Comparison of ENCODE assay signal across 33 cellular contexts in the genomic region with DNA sequence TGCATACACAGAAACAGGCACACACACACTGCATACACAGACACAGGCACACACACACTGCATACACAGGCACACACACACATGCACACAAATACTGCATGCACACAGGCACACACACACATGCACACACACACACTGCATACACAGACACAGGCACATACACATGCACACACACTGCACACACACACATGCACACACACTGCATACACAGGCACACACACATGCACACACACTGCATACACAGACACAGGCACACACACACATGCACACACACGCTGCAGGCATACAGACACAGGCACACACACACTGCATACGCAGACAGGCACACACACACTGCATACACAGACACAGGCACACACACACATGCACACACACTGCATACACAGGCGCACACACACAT.
"Had no signal": no experiment of that assay in that cellular context is flagged by ENCODE, and none has a peak within 500 bp of the region (broad histone marks: within the 10 kb centered on the region; RNA-seq: fewer than 3 reads in every experiment).

No MANE protein-coding gene starts in this region.

- H3K27me3 Mint-ChIP-seq: activated CD4-positive, alpha-beta memory T cell treated with anti-CD3 and anti-CD28 coated beads for 36 hours; activated T-helper 17 cell treated with anti-CD3 and anti-CD28 coated beads, Interleukin-2, amount 50 U/mL, for 72 hours; effector memory CD8-positive, alpha-beta T cell; stimulated activated naive CD8-positive, alpha-beta T cell treated with anti-CD3 and anti-CD28 coated beads, Interleukin-15, Interleukin-2, amounts not matched to agents 100 ng/mL and 50 ng/mL, for 24 hours; type B pancreatic cell had no signal

- H3K27me3 ChIP-seq: adrenal gland, brain microvascular endothelial cell, gastrocnemius medialis, pancreas, sigmoid colon, uterus had no signal

- H3K4me3 ChIP-seq: adrenal gland, gastrocnemius medialis, pancreas, prostate gland, sigmoid colon, thoracic aorta, uterus had no signal

- DNase-seq: activated CD4-positive, alpha-beta memory T cell treated with anti-CD3 and anti-CD28 coated beads for 36 hours; activated CD4-positive, alpha-beta T cell treated with anti-CD3 and anti-CD28 coated beads for 48 hours; activated CD8-positive, alpha-beta memory T cell treated with anti-CD3 and anti-CD28 coated beads, Interleukin-2, amount 50 U/mL, for 4 hours; activated gamma-delta T cell treated with Interleukin-2 at 50 U/mL for 16 hours; activated T-cell treated with anti-CD3 and anti-CD28 coated beads, Interleukin-2, amount 50 U/mL, for 1 hour; adrenal gland; brain microvascular endothelial cell; caudate nucleus; cortex of kidney; effector memory CD8-positive, alpha-beta T cell; erythroblast; gastrocnemius medialis; glutamatergic neuron; islet precursor cell; left ventricle myocardium superior; nephron progenitor cell; nucleus accumbens; retina; sigmoid colon; small intestine; stimulated activated CD4-positive, alpha-beta T cell treated with anti-CD3 and anti-CD28 coated beads, Interleukin-4, amount 100 ng/mL, for 24 hours; uterus had no signal

- H3K9me3 ChIP-seq: adrenal gland, gastrocnemius medialis, pancreas, prostate gland, sigmoid colon, thoracic aorta, uterus had no signal

- H3K27ac Mint-ChIP-seq: activated CD4-positive, alpha-beta memory T cell treated with anti-CD3 and anti-CD28 coated beads for 36 hours; activated naive CD4-positive, alpha-beta T cell treated with anti-CD3 and anti-CD28 coated beads, Interleukin-2, amount 50 U/mL, for 72 hours; activated T-helper 17 cell treated with anti-CD3 and anti-CD28 coated beads, Interleukin-2, amount 50 U/mL, for 72 hours; effector memory CD8-positive, alpha-beta T cell; stimulated activated effector memory CD8-positive, alpha-beta T cell treated with anti-CD3 and anti-CD28 coated beads, Interleukin-12 subunit alpha, Interleukin-12 subunit beta, amount 100 ng/mL, for 72 hours; stimulated activated naive CD8-positive, alpha-beta T cell treated with anti-CD3 and anti-CD28 coated beads, Interleukin-15, Interleukin-2, amounts not matched to agents 100 ng/mL and 50 ng/mL, for 24 hours had no signal

- H3K9me3 Mint-ChIP-seq: activated CD4-positive, alpha-beta memory T cell treated with anti-CD3 and anti-CD28 coated beads for 36 hours; activated naive CD4-positive, alpha-beta T cell treated with anti-CD3 and anti-CD28 coated beads, Interleukin-2, amount 50 U/mL, for 72 hours; activated T-helper 17 cell treated with anti-CD3 and anti-CD28 coated beads, Interleukin-2, amount 50 U/mL, for 72 hours; effector memory CD8-positive, alpha-beta T cell; nephron progenitor cell; stimulated activated effector memory CD8-positive, alpha-beta T cell treated with anti-CD3 and anti-CD28 coated beads, Interleukin-12 subunit alpha, Interleukin-12 subunit beta, amount 100 ng/mL, for 72 hours; stimulated activated naive CD8-positive, alpha-beta T cell treated with anti-CD3 and anti-CD28 coated beads, Interleukin-15, Interleukin-2, amounts not matched to agents 100 ng/mL and 50 ng/mL, for 24 hours; type B pancreatic cell had no signal

- H3K27ac ChIP-seq: adrenal gland, brain microvascular endothelial cell, gastrocnemius medialis, pancreas, prostate gland, sigmoid colon, thoracic aorta, uterus, VCaP had no signal

- H3K36me3 ChIP-seq: uterus had no signal

- ATAC-seq: activated CD4-positive, CD25-positive, alpha-beta regulatory T cell treated with anti-CD3 and anti-CD28 coated beads, Interleukin-2, amount 50 U/mL, for 24 hours; activated naive CD4-positive, alpha-beta T cell treated with anti-CD3 and anti-CD28 coated beads, Interleukin-2, amount 50 U/mL, for 72 hours; activated T-helper 17 cell treated with anti-CD3 and anti-CD28 coated beads, Interleukin-2, amount 50 U/mL, for 72 hours; effector memory CD8-positive, alpha-beta T cell; gastrocnemius medialis; left ventricle myocardium superior; pancreas; stimulated activated effector memory CD8-positive, alpha-beta T cell treated with anti-CD3 and anti-CD28 coated beads, Interleukin-12 subunit alpha, Interleukin-12 subunit beta, amount 100 ng/mL, for 72 hours had no signal

- FAIRE-seq: astrocyte, pancreas, small intestine had no signal

- H3K4me3 Mint-ChIP-seq: activated CD4-positive, alpha-beta memory T cell treated with anti-CD3 and anti-CD28 coated beads for 36 hours; activated T-helper 17 cell treated with anti-CD3 and anti-CD28 coated beads, Interleukin-2, amount 50 U/mL, for 72 hours; effector memory CD8-positive, alpha-beta T cell; nephron progenitor cell; stimulated activated effector memory CD8-positive, alpha-beta T cell treated with anti-CD3 and anti-CD28 coated beads, Interleukin-12 subunit alpha, Interleukin-12 subunit beta, amount 100 ng/mL, for 72 hours; stimulated activated naive CD8-positive, alpha-beta T cell treated with anti-CD3 and anti-CD28 coated beads, Interleukin-15, Interleukin-2, amounts not matched to agents 100 ng/mL and 50 ng/mL, for 24 hours; type B pancreatic cell had no signal

- H3K4me1 ChIP-seq: pancreas, prostate gland, uterus had no signal
